Comparison of ENCODE assay signal across 8 cellular contexts in the genomic region with DNA sequence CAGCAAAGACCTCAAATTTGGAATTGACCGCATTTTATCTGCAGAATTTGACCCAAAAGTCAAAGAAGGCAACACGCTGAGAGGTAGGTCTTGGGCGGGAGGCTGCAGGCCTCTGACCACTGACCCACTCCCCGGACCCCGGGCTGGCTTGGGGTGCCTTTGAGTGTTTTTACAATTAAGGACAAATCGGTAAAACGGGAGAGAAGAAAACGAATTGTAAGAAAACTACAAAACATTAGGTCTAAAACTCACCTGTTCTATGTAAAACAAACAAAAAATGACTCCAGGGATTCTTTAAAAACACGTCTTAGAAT. TPM values are rescaled to one million over a fixed set of nuclear protein-coding genes. Genes with fewer than 3 reads are reported as not detected.
DNase-seq lines count a peak whose midpoint lies in the region; ATAC-seq and TF ChIP-seq lines count a peak whose summit lies in the region.

No MANE protein-coding gene starts in this region.

- H3K9me3 ChIP-seq in DOHH2 (ENCODE audit: control insufficient read depth, insufficient read depth, low read length) (no peaks in the 10 kb centered on the region), T-helper 17 cell (ENCODE audit: control insufficient read depth, low read length, poor library complexity, severe bottlenecking) (no peaks in the 10 kb centered on the region)

- peaks cover 25% of the 10 kb centered on the region for H3K4me1 ChIP-seq in DOHH2 (ENCODE audit: control insufficient read depth, low read length)
- H3K4me1 ChIP-seq in rectal smooth muscle tissue (ENCODE audit: control insufficient read depth, insufficient read depth, low read length), result peaks cover 18% of the 10 kb centered on the region

- no peaks in the 10 kb centered on the region for H3F3A ChIP-seq in DOHH2 (ENCODE audit: control insufficient read depth, insufficient read depth)

- H3K4me3 ChIP-seq in DOHH2 (ENCODE audit: low read length), result peak overlapping the region; percentile 40; the same call in 1 of the 2 replicates
- H3K4me3 ChIP-seq in fibroblast of the aortic adventitia (ENCODE audit: low read depth, low read length), result peak overlapping the region; percentile 85
- peak overlapping the region; percentile 85 for H3K4me3 ChIP-seq in rectal smooth muscle tissue (ENCODE audit: low read length)

- ATAC-seq in T-helper 17 cell, result no peak
- no peak for ATAC-seq in GM18498 (IDR thresholded peaks at IDR 0.05; ENCODE audit: unreplicated experiment)
- no peak for ATAC-seq in HG03097 (IDR thresholded peaks at IDR 0.05; ENCODE audit: low FRiP score, unreplicated experiment)

- H3K27me3 Mint-ChIP-seq in T-helper 17 cell, result peaks cover 87% of the 10 kb centered on the region

- DNase-seq in T-helper 17 cell (no peak), fibroblast of the aortic adventitia (ENCODE audit: low read depth) (no peak), COLO668 (lab: John Stamatoyannopoulos, UW; ENCODE audit: unreplicated experiment) (no peak)
- DNase-seq in stimulated activated CD4-positive, alpha-beta T cell treated with anti-CD3 and anti-CD28 coated beads, Interleukin-2, amount 100 ng/mL, for 24 hours, result no peak

- H3K4me3 Mint-ChIP-seq in T-helper 17 cell, result peak overlapping the region; percentile 81

- no peaks in the 10 kb centered on the region for H3K9me2 ChIP-seq in DOHH2 (replicated peaks; ENCODE audit: control insufficient read depth, low read length)

- no peak overlapping the region for H3K27ac Mint-ChIP-seq in T-helper 17 cell

- no peaks in the 10 kb centered on the region for H3K36me3 ChIP-seq in DOHH2 (ENCODE audit: control insufficient read depth, low read length)
- peaks cover 16% of the 10 kb centered on the region for H3K36me3 ChIP-seq in rectal smooth muscle tissue (ENCODE audit: control insufficient read depth, insufficient read depth, low read length)

- H4K20me1 ChIP-seq in DOHH2 (ENCODE audit: control insufficient read depth, insufficient read depth, low read depth, low read length), result no peaks in the 10 kb centered on the region

- peaks cover 3% of the 10 kb centered on the region for H3K36me3 Mint-ChIP-seq in T-helper 17 cell (ENCODE audit: low read depth)

- no peak overlapping the region for H3K27ac ChIP-seq in DOHH2 (ENCODE audit: low read depth, low read length)
- H3K27ac ChIP-seq in rectal smooth muscle tissue (ENCODE audit: low read depth, low read length), result peak overlapping the region; percentile 96

- no peak for TF ChIP-seq CTCF in DOHH2 (IDR thresholded peaks at IDR 0.05; ENCODE audit: low read depth, low read length, poor library complexity, severe bottlenecking)
- no peak for TF ChIP-seq CTCF in fibroblast of the aortic adventitia (IDR thresholded peaks at IDR 0.05; ENCODE audit: insufficient read depth, low read length)

- H3K4me1 Mint-ChIP-seq in T-helper 17 cell, result peaks cover 28% of the 10 kb centered on the region

- peak overlapping the region; percentile 79 for H3K9ac ChIP-seq in rectal smooth muscle tissue (ENCODE audit: low read length)

- H3K27me3 ChIP-seq in DOHH2 (ENCODE audit: control insufficient read depth, low read length) (peaks cover 62% of the 10 kb centered on the region), rectal smooth muscle tissue (ENCODE audit: control insufficient read depth, insufficient read depth, low read length) (peaks cover 2% of the 10 kb centered on the region)

- peak overlapping the region; percentile 55 for H3K4me2 ChIP-seq in DOHH2 (ENCODE audit: low read length)

- no peaks in the 10 kb centered on the region for H3K79me2 ChIP-seq in DOHH2 (ENCODE audit: control insufficient read depth, low read length)

RNA-seq across cellular contexts. Expression of a gene that starts 1.1 kb away (rescaled TPM):
- total RNA-seq in T-helper 17 cell (under 1 TPM; 0.26 to 0.94 TPM), fibroblast of the aortic adventitia (ENCODE audit: low replicate concordance) (4.1 and 25.4 TPM in 2 replicates)
